ENCODE assay signal across 1 cellular context in the genomic region with DNA sequence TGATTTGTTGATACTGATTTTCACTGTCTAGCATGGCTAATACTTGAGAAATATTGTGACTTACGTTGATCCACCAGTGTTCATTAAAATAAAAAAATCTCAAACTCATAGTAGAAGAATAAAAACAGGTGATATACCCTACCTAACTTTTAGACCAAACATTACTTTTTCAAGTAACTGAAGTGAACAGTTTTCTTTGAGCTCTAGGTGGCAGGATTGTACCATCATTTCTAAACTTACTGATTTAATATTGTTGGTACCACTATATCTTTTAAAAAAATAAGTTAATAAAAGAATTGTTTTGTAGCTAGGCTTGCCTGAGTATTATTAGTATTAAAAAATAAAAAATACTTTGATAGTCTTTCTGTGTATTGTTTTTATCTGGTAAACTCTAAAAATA.
TF ChIP-seq lines count a peak whose summit lies in the region.

No MANE protein-coding gene starts in this region.

TF ChIP-seq in WTC11, 78 proteins besides CTCF, POLR2A, EP300 and RAD21 (continued from another document):
- TF ChIP-seq, protein P1, sequence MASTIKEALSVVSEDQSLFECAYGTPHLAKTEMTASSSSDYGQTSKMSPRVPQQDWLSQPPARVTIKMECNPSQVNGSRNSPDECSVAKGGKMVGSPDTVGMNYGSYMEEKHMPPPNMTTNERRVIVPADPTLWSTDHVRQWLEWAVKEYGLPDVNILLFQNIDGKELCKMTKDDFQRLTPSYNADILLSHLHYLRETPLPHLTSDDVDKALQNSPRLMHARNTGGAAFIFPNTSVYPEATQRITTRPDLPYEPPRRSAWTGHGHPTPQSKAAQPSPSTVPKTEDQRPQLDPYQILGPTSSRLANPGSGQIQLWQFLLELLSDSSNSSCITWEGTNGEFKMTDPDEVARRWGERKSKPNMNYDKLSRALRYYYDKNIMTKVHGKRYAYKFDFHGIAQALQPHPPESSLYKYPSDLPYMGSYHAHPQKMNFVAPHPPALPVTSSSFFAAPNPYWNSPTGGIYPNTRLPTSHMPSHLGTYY (CRISPR knock-in tag; IDR thresholded peaks at IDR 0.05) = no peak
